11 cellular contexts compared by ENCODE assay signal in genomic region chr12:24379038-24379437, GRCh38.
DNase-seq lines count a peak whose midpoint lies in the region; ATAC-seq, FAIRE-seq and TF ChIP-seq lines count a peak whose summit lies in the region.
"Had no signal": no experiment of that assay in that cellular context is flagged by ENCODE, and none has a peak within 500 bp of the region (broad histone marks: within the 10 kb centered on the region; RNA-seq: fewer than 3 reads in every experiment).

No MANE protein-coding gene starts in this region.

- CTCF ChIA-PET in activated CD8-positive, alpha-beta memory T cell treated with anti-CD3 and anti-CD28 coated beads, Interleukin-2, amount 10 ng/mL, durations not matched to agents 7 days and 5 days (lab: Charles Lee): no interaction called here

- 93 to 100% methylated on average over 3 to 4 of the region's 4 CpGs for WGBS in endodermal cell (ENCODE audit: insufficient coverage in 1 of 2, insufficient read length in 1 of 2), 2 experiments
- 91 to 93% methylated on average over 4 of the region's 4 CpGs for WGBS in heart right ventricle, 2 donors

- peaks cover 11% of the 10 kb centered on the region for H3K9me3 Mint-ChIP-seq in endodermal cell
- H3K9me3 Mint-ChIP-seq in activated CD8-positive, alpha-beta memory T cell treated with anti-CD3 and anti-CD28 coated beads, Interleukin-2, amount 10 ng/mL, durations not matched to agents 7 days and 5 days (ENCODE audit: low read depth): peaks cover 6% of the 10 kb centered on the region

- no peaks in the 10 kb centered on the region for H3K27me3 Mint-ChIP-seq in endodermal cell (ENCODE audit: insufficient read depth)
- H3K27me3 Mint-ChIP-seq in activated CD8-positive, alpha-beta memory T cell treated with anti-CD3 and anti-CD28 coated beads, Interleukin-2, amount 10 ng/mL, durations not matched to agents 7 days and 5 days: no peaks in the 10 kb centered on the region

- TF ChIP-seq CTCF in endodermal cell (conservative IDR thresholded peaks at IDR 0.05) (no peak), mucosa of descending colon (IDR thresholded peaks at IDR 0.05) (no peak), D721Med (IDR thresholded peaks at IDR 0.05; ENCODE audit: insufficient read depth, missing control alignments) (no peak), heart right ventricle (IDR thresholded peaks at IDR 0.05) (no peak)

- H3K27me3 ChIP-seq in endodermal cell (ENCODE audit: control insufficient read depth, insufficient read depth, low read length, poor library complexity, severe bottlenecking) (no peaks in the 10 kb centered on the region), heart right ventricle (no peaks in the 10 kb centered on the region)

- H3K36me3 ChIP-seq in endodermal cell (ENCODE audit: control insufficient read depth, insufficient read depth, low read length) (no peaks in the 10 kb centered on the region), mucosa of descending colon (ENCODE audit: low read depth) (no peaks in the 10 kb centered on the region), heart right ventricle (no peaks in the 10 kb centered on the region)

- H3K4me1 ChIP-seq in endodermal cell (ENCODE audit: control insufficient read depth, insufficient read depth, low read length) (peaks cover 14% of the 10 kb centered on the region), mucosa of descending colon (ENCODE audit: low read depth) (peaks cover 5% of the 10 kb centered on the region), heart right ventricle (peaks cover 0 to 9% (median 0%) of the 10 kb centered on the region in 9 donors)

- H3K9me3 ChIP-seq in endodermal cell (ENCODE audit: control insufficient read depth, low read length) (peaks cover 15% of the 10 kb centered on the region), mucosa of descending colon (no peaks in the 10 kb centered on the region), heart right ventricle (no peaks in the 10 kb centered on the region)

- FAIRE-seq in D721Med (lab: Jason Lieb, UNC): no peak

- H3K9ac ChIP-seq in endodermal cell (ENCODE audit: extremely low read depth, low read length, poor library complexity, severe bottlenecking): no peak overlapping the region

- H3K27ac ChIP-seq in endodermal cell (ENCODE audit: low read depth, low read length) (peak overlapping the region; percentile 21), heart right ventricle (no peak overlapping the region)

- no peak overlapping the region for H3K4me3 Mint-ChIP-seq in endodermal cell
- no peak overlapping the region for H3K4me3 Mint-ChIP-seq in activated CD8-positive, alpha-beta memory T cell treated with anti-CD3 and anti-CD28 coated beads, Interleukin-2, amount 10 ng/mL, durations not matched to agents 7 days and 5 days

- peaks cover 14% of the 10 kb centered on the region for H3K36me3 Mint-ChIP-seq in endodermal cell (ENCODE audit: low read depth)
- H3K36me3 Mint-ChIP-seq in activated CD8-positive, alpha-beta memory T cell treated with anti-CD3 and anti-CD28 coated beads, Interleukin-2, amount 10 ng/mL, durations not matched to agents 7 days and 5 days: no peaks in the 10 kb centered on the region

- H3K4me3 ChIP-seq in endodermal cell (ENCODE audit: low read length) (no peak overlapping the region), mucosa of descending colon (no peak overlapping the region), heart right ventricle (peak overlapping the region in 1 of 10 donors; percentile 13)

- intact Hi-C loops in mucosa of descending colon (cut with DNase I, micrococcal nuclease) (no loop called here), heart right ventricle (cut with DNase I) (no loop called here)

- DNase-seq in endodermal cell: no peak
- DNase-seq in mucosa of descending colon: no peak
- DNase-seq in D721Med (ENCODE audit: insufficient read length, low spot score): no peak
- no peak for DNase-seq in activated CD8-positive, alpha-beta memory T cell treated with anti-CD3 and anti-CD28 coated beads, Interleukin-2, amount 10 ng/mL, durations not matched to agents 7 days and 5 days
- no peak for DNase-seq in heart right ventricle
- DNase-seq: activated T-cell treated with anti-CD3 and anti-CD28 coated beads for 4 hours, left ventricle myocardium superior, T-helper 9 cell had no signal

- peak overlapping the region; percentile 13 for H3K27ac Mint-ChIP-seq in endodermal cell
- H3K27ac Mint-ChIP-seq in activated CD8-positive, alpha-beta memory T cell treated with anti-CD3 and anti-CD28 coated beads, Interleukin-2, amount 10 ng/mL, durations not matched to agents 7 days and 5 days: no peak overlapping the region

- peaks cover 35% of the 10 kb centered on the region for H3K4me1 Mint-ChIP-seq in endodermal cell
- H3K4me1 Mint-ChIP-seq in activated CD8-positive, alpha-beta memory T cell treated with anti-CD3 and anti-CD28 coated beads, Interleukin-2, amount 10 ng/mL, durations not matched to agents 7 days and 5 days: no peaks in the 10 kb centered on the region

- ATAC-seq in GM18519 (IDR thresholded peaks at IDR 0.05; ENCODE audit: low FRiP score, unreplicated experiment) (peak; percentile 86), GM21717 (IDR thresholded peaks at IDR 0.05; ENCODE audit: unreplicated experiment) (peak; percentile 86), HG03175 (IDR thresholded peaks at IDR 0.05; ENCODE audit: unreplicated experiment) (peak; percentile 82), mucosa of descending colon (no peak), heart right ventricle (no peak)
- ATAC-seq in activated CD8-positive, alpha-beta memory T cell treated with anti-CD3 and anti-CD28 coated beads, Interleukin-2, amount 10 ng/mL, durations not matched to agents 7 days and 5 days: no peak
- ATAC-seq: left ventricle myocardium superior had no signal

Comparison
In these comparisons a context has a peak if more than half of its experiments do, and no peak if none do; other contexts are left out.
1. ATAC-seq: peak in GM18519 (single experiment), GM21717 (single experiment) and HG03175 (single experiment); none in mucosa of descending colon (single experiment), activated CD8-positive, alpha-beta memory T cell treated with anti-CD3 and anti-CD28 coated beads, Interleukin-2, amount 10 ng/mL, durations not matched to agents 7 days and 5 days (single experiment) and heart right ventricle (0 of 8).